ENCODE assay signal across 10 cellular contexts in genomic region chr18:54260376-54261072, GRCh38. TPM values are rescaled to one million over a fixed set of nuclear protein-coding genes. Genes with fewer than 3 reads are reported as not detected.
DNase-seq lines count a peak whose midpoint lies in the region; ATAC-seq, FAIRE-seq and TF ChIP-seq lines count a peak whose summit lies in the region.
"Had no signal": no experiment of that assay in that cellular context is flagged by ENCODE, and none has a peak within 500 bp of the region (broad histone marks: within the 10 kb centered on the region; RNA-seq: fewer than 3 reads in every experiment).

No MANE protein-coding gene starts in this region.

- H3K27ac ChIP-seq in pancreas (peak overlapping the region in 2 of 4 donors; percentile 34 to 54), kidney (ENCODE audit: low read depth in 2 of 2, low read length in 2 of 2) (no peak overlapping the region)

- peak overlapping the region; percentile 93 for H3K27ac Mint-ChIP-seq in activated B cell treated with CpG ODN at 0.5 μM for 24 hours

- no peaks in the 10 kb centered on the region for H3K9me3 Mint-ChIP-seq in activated B cell treated with CpG ODN at 0.5 μM for 24 hours

- peaks cover 54% of the 10 kb centered on the region for H3K4me1 Mint-ChIP-seq in activated B cell treated with CpG ODN at 0.5 μM for 24 hours

- H3K36me3 ChIP-seq in pancreas: no peaks in the 10 kb centered on the region
- no peaks in the 10 kb centered on the region for H3K36me3 ChIP-seq in kidney (ENCODE audit: control insufficient read depth in 1 of 2, insufficient read depth in 2 of 2, low read length in 2 of 2)

- ATAC-seq in GM18909 (IDR thresholded peaks at IDR 0.05; ENCODE audit: poor library complexity, unreplicated experiment) (peak; percentile 29), HG02798 (IDR thresholded peaks at IDR 0.05; ENCODE audit: poor library complexity, unreplicated experiment) (peak; percentile 40), activated B cell treated with CpG ODN at 0.5 μM for 24 hours (ENCODE audit: low read depth) (peak; percentile 27), pancreas (peak; percentile 79 to 85 (median 82)), HG03045 (IDR thresholded peaks at IDR 0.05; ENCODE audit: unreplicated experiment) (no peak)

- peaks cover 5 to 20% (median 8%) of the 10 kb centered on the region in 3 donors for H3K4me1 ChIP-seq in pancreas
- no peaks in the 10 kb centered on the region for H3K4me1 ChIP-seq in kidney (ENCODE audit: control insufficient read depth in 1 of 2, insufficient read depth in 1 of 2, low read depth in 1 of 2, low read length in 2 of 2)

- H3K27me3 ChIP-seq in pancreas: no peaks in the 10 kb centered on the region

- no peak overlapping the region for H3K4me3 ChIP-seq in pancreas
- H3K4me3 ChIP-seq in kidney (ENCODE audit: low read length in 2 of 2): no peak overlapping the region

- WGBS in pancreas, 2 donors: 53 to 66% methylated on average over 11 of the region's 11 CpGs

- TF ChIP-seq CTCF in activated B cell treated with CpG ODN at 0.5 μM for 24 hours (IDR thresholded peaks at IDR 0.05) (no peak), pancreas (IDR thresholded peaks at IDR 0.05) (no peak), kidney (IDR thresholded peaks at IDR 0.05; ENCODE audit: borderline replicate concordance, extremely low read depth, insufficient read depth) (no peak)

- no peaks in the 10 kb centered on the region for H3K36me3 Mint-ChIP-seq in activated B cell treated with CpG ODN at 0.5 μM for 24 hours (ENCODE audit: low read depth)

- H3K9me3 ChIP-seq in pancreas (no peaks in the 10 kb centered on the region), kidney (ENCODE audit: control insufficient read depth in 1 of 2, low read length in 2 of 2) (no peaks in the 10 kb centered on the region)

- DNase-seq in activated B cell treated with CpG ODN at 0.5 μM for 24 hours: no peak
- no peak for DNase-seq in pancreas
- DNase-seq in NCI-H446 (lab: John Stamatoyannopoulos, UW): no peak
- DNase-seq in kidney: no peak
- DNase-seq in stimulated activated CD8-positive, alpha-beta memory T cell treated with anti-CD3 and anti-CD28 coated beads, Interleukin-4, amount 100 ng/mL, for 48 hours: no peak

- no peaks in the 10 kb centered on the region for H3K27me3 Mint-ChIP-seq in activated B cell treated with CpG ODN at 0.5 μM for 24 hours

- H3K9ac ChIP-seq in kidney (ENCODE audit: low read length in 2 of 2): no peak overlapping the region

- FAIRE-seq in pancreas (lab: Jason Lieb, UNC) (no peak), kidney (lab: Jason Lieb, UNC) (no peak)
- FAIRE-seq: astrocyte, H1 had no signal

- peak overlapping the region; percentile 48 for H3K4me3 Mint-ChIP-seq in activated B cell treated with CpG ODN at 0.5 μM for 24 hours

- CTCF ChIA-PET in activated B cell treated with CpG ODN at 0.5 μM for 24 hours (lab: Charles Lee): interaction anchor here (0.8 kb wide), 1 partner anchor 37 kb away, joined by 3 read pairs; no protein-coding TSS in a partner anchor

- intact Hi-C loops in activated B cell treated with CpG ODN at 0.5 μM for 24 hours (cut with micrococcal nuclease) (loop anchor here (1.0 kb wide), 2 partner anchors 9 kb away; partner anchors contain the start of gene POLI), pancreas (cut with DNase I) (no loop called here), kidney (cut with DNase I) (no loop called here)

- POLR2A ChIA-PET in activated B cell treated with CpG ODN at 0.5 μM for 24 hours (lab: Charles Lee): interaction anchor here (0.9 to 1.9 kb wide), 7 partner anchors 9 to 37 kb away, joined by 3 to 11 read pairs (median 10); partner anchors contain the start of genes MBD2 and POLI

RNA-seq across cellular contexts. Expression of gene POLI, which starts 8.8 kb away (rescaled TPM):
- total RNA-seq in activated B cell treated with CpG ODN at 0.5 μM for 24 hours (24.8 and 27.1 TPM in 2 replicates), pancreas (10 to 100 TPM; 11.8 to 24.7 (median 19.3) TPM), kidney (45.1 TPM)
- polyA plus RNA-seq in pancreas (10 to 100 TPM; 17.8 to 27.3 TPM), kidney (ENCODE audit: insufficient read depth, low read depth, low replicate concordance) (15.6 TPM)

RNA-seq across cellular contexts. Expression of gene MBD2, which starts 36.1 kb away (rescaled TPM):
- 146 and 150 TPM in 2 replicates for total RNA-seq in activated B cell treated with CpG ODN at 0.5 μM for 24 hours
- total RNA-seq in pancreas: 10 to 100 TPM; 44.0 to 60.5 (median 51.4) TPM
- polyA plus RNA-seq in pancreas: 10 to 100 TPM; 15.7 to 20.9 TPM
- 123 TPM for total RNA-seq in kidney
- 79.1 TPM for polyA plus RNA-seq in kidney (ENCODE audit: insufficient read depth, low read depth, low replicate concordance)
